ENCODE assay signal across 8 cellular contexts in genomic region chr16:8866118-8866883, GRCh38. TPM values are rescaled to one million over a fixed set of nuclear protein-coding genes. Genes with fewer than 3 reads are reported as not detected.
A peak's percentile ranks its signal among the peaks of the same experiment; 100 is the strongest.
DNase-seq lines count a peak whose midpoint lies in the region; ATAC-seq and TF ChIP-seq lines count a peak whose summit lies in the region.

No MANE protein-coding gene starts in this region.

- DNase-seq in Right ventricle myocardium inferior (ENCODE audit: missing footprints) (no peak), cardiac septum (ENCODE audit: low spot score) (no peak), choroid plexus epithelial cell (ENCODE audit: low read depth) (peak; percentile 37), lung (ENCODE audit: low spot score) (no peak), transverse colon (peak; percentile 54)

- ATAC-seq in Right ventricle myocardium inferior (peak; percentile 4), lung (ENCODE audit: insufficient read depth, low FRiP score) (no peak), GM18873 (IDR thresholded peaks at IDR 0.05; ENCODE audit: low FRiP score, unreplicated experiment) (no peak), HG02763 (IDR thresholded peaks at IDR 0.05; ENCODE audit: unreplicated experiment) (no peak), GM18511 (IDR thresholded peaks at IDR 0.05; ENCODE audit: unreplicated experiment) (no peak)

- H3K4me1 ChIP-seq in lung (ENCODE audit: control insufficient read depth in 2 of 2, insufficient read depth in 2 of 2, low read length in 2 of 2) (peaks cover 0 to 37% of the 10 kb centered on the region in 2 donors), transverse colon (peaks cover 38 to 83% (median 57%) of the 10 kb centered on the region in 4 donors)

- TF ChIP-seq EP300 in transverse colon (IDR thresholded peaks at IDR 0.05; ENCODE audit: low read depth), result no peak

- TF ChIP-seq CTCF in choroid plexus epithelial cell (conservative IDR thresholded peaks at IDR 0.05; ENCODE audit: low read depth, low read length), result no peak
- no peak for TF ChIP-seq CTCF in lung (IDR thresholded peaks at IDR 0.05; ENCODE audit: control extremely low read depth, extremely low read depth)
- no peak for TF ChIP-seq CTCF in transverse colon (IDR thresholded peaks at IDR 0.05)

- peak overlapping the region; percentile 67 to 87 for H3K27ac ChIP-seq in lung (ENCODE audit: low read depth in 1 of 2, low read length in 1 of 2)
- H3K27ac ChIP-seq in transverse colon, result peak overlapping the region; percentile 92 to 96 (median 94)

- H3K36me3 ChIP-seq in lung (ENCODE audit: control insufficient read depth in 2 of 2, insufficient read depth in 2 of 2, low read length in 2 of 2) (no peaks in the 10 kb centered on the region), transverse colon (no peaks in the 10 kb centered on the region)

- intact Hi-C loops in Right ventricle myocardium inferior (cut with DNase I), result loop anchor here (5.0 kb wide), 1 partner anchor 69 kb away; the partner anchor contains the start of genes PMM2 and TMEM186
- intact Hi-C loops in cardiac septum (cut with DNase I), result loop anchor here (5.0 kb wide), 1 partner anchor 69 kb away; the partner anchor contains the start of genes PMM2 and TMEM186
- intact Hi-C loops in transverse colon (cut with DNase I; ENCODE audit: low total_unique reads), result no loop called here

- in situ Hi-C loops in transverse colon (cut with MboI; ENCODE audit: low pct_ligation_motif_present in 1 of 4, low pct_unique_long_range_greater_than_20kb in 1 of 4, low sequenced_read_pairs in 3 of 4), result no loop called here

- WGBS in lung, 2 donors, result 38 to 66% methylated on average over 26 to 30 of the region's 30 CpGs
- 35 to 40% methylated on average over 6 to 30 of the region's 30 CpGs for WGBS in transverse colon (ENCODE audit: low coverage in 1 of 2), 2 donors

- H3K9me3 ChIP-seq in lung (ENCODE audit: control insufficient read depth in 2 of 2, insufficient read depth in 1 of 2, low read length in 1 of 2), result no peaks in the 10 kb centered on the region
- H3K9me3 ChIP-seq in transverse colon, result no peaks in the 10 kb centered on the region

- no peak for TF ChIP-seq POLR2A in transverse colon (IDR thresholded peaks at IDR 0.05)

- H3K4me3 ChIP-seq in choroid plexus epithelial cell (ENCODE audit: low read depth, low read length) (peak overlapping the region; percentile 80), lung (peak overlapping the region; percentile 66), transverse colon (peak overlapping the region; percentile 20 to 85 (median 56))

- no peaks in the 10 kb centered on the region for H3K27me3 ChIP-seq in lung (ENCODE audit: control insufficient read depth, insufficient read depth)
- H3K27me3 ChIP-seq in transverse colon, result no peaks in the 10 kb centered on the region

RNA-seq across cellular contexts. Expression of gene CARHSP1, which starts 2.5 kb away (rescaled TPM):
- total RNA-seq in Right ventricle myocardium inferior, result 32.7 TPM
- total RNA-seq in cardiac septum, result 21.6 TPM
- 10 to 100 TPM; 68.4 to 90.4 TPM for total RNA-seq in lung
- 100 to 1,000 TPM; 115 to 148 TPM for polyA plus RNA-seq in lung
- total RNA-seq in transverse colon, result 10 to 100 TPM; 11.6 to 61.7 (median 39.6) TPM

RNA-seq across cellular contexts. Expression of gene LITAFD, which starts 15.8 kb away (rescaled TPM):
- total RNA-seq in Right ventricle myocardium inferior (not detected), cardiac septum (not detected), lung (not detected), transverse colon (not detected)
- not detected for polyA plus RNA-seq in lung

Comparison
In these comparisons a context has a peak if more than half of its experiments do, and no peak if none do; other contexts are left out.
1. DNase-seq: peak in choroid plexus epithelial cell (single experiment) and transverse colon (single experiment); none in Right ventricle myocardium inferior (single experiment), cardiac septum (single experiment) and lung (single experiment).
2. Peak in every context shown above with its lines, with median percentiles within 50 percentile points of each other: H3K4me3 ChIP-seq.